In the genomic region with DNA sequence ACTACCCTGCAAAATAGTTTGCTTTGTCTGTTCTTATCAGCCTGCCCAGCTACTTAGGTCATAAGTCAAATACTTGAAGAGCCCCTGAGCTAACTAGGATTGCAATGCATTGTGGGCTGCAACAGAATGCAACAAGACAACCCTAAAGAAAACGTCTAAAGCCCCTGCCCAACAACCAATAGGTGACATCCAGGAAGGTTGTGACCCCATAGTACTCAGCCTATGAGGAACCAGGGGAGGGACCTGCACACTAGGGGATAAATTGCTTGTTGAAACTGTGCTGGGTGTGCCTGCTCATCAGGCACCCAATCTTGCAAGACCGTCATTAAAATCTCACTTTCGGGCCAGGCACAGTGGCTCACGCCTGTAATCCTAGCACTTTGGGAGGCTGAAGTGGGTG, we compare ENCODE assay signal across 1 cellular context. TPM values are rescaled to one million over a fixed set of nuclear protein-coding genes. Genes with fewer than 3 reads are reported as not detected.
"Had no signal": no experiment of that assay in that cellular context is flagged by ENCODE, and none has a peak within 500 bp of the region (broad histone marks: within the 10 kb centered on the region; RNA-seq: fewer than 3 reads in every experiment).

No MANE protein-coding gene starts in this region.

RNA-seq across cellular contexts. Expression of a gene that starts 52.9 kb away (rescaled TPM):
- polyA plus RNA-seq: naive thymus-derived CD4-positive, alpha-beta T cell had no signal
